ENCODE assay signal across 21 cellular contexts in genomic region chr2:134452042-134452733, GRCh38.
DNase-seq lines count a peak whose midpoint lies in the region; ATAC-seq, FAIRE-seq and TF ChIP-seq lines count a peak whose summit lies in the region.
"Had no signal": no experiment of that assay in that cellular context is flagged by ENCODE, and none has a peak within 500 bp of the region (broad histone marks: within the 10 kb centered on the region; RNA-seq: fewer than 3 reads in every experiment).

No MANE protein-coding gene starts in this region.

- peaks cover 48% of the 10 kb centered on the region for H3K36me3 Mint-ChIP-seq in endothelial cell (ENCODE audit: low read depth, unreplicated experiment)
- H3K36me3 Mint-ChIP-seq in stimulated activated naive B cell treated with anti-CD40 and anti-IgM and Interleukin-4, amounts not matched to agents 10 μg/mL and 1 μg/mL and 100 μg/mL, for 72 hours: peaks cover 10 to 40% of the 10 kb centered on the region in 2 donors

- intact Hi-C loops in OCI-LY7 (cut with micrococcal nuclease; ENCODE audit: unreplicated experiment) (no loop called here), Panc1 (cut with micrococcal nuclease; ENCODE audit: unreplicated experiment) (no loop called here)

- ATAC-seq in Panc1 (no peak), GM21723 (IDR thresholded peaks at IDR 0.05; ENCODE audit: unreplicated experiment) (no peak)
- no peak for ATAC-seq in stimulated activated naive B cell treated with anti-CD40 and anti-IgM and Interleukin-4, amounts not matched to agents 10 μg/mL and 1 μg/mL and 100 μg/mL, for 72 hours (replicated peaks)

- no peak overlapping the region for H3K4me2 ChIP-seq in OCI-LY7 (ENCODE audit: low read length)

- H2AFZ ChIP-seq in OCI-LY7 (ENCODE audit: low read length): no peak overlapping the region

- H3K4me3 ChIP-seq in OCI-LY7 (ENCODE audit: low read depth, low read length, poor library complexity, severe bottlenecking) (no peak overlapping the region), Panc1 (ENCODE audit: low read depth in 2 of 2, low read length in 2 of 2) (no peak overlapping the region)

- peak overlapping the region; percentile 54 for H3K4me3 Mint-ChIP-seq in endothelial cell (ENCODE audit: unreplicated experiment)
- no peak overlapping the region for H3K4me3 Mint-ChIP-seq in stimulated activated naive B cell treated with anti-CD40 and anti-IgM and Interleukin-4, amounts not matched to agents 10 μg/mL and 1 μg/mL and 100 μg/mL, for 72 hours
- H3K4me3 Mint-ChIP-seq: CD4-positive, alpha-beta memory T cell; H9 had no signal

- FAIRE-seq in H54 (lab: Jason Lieb, UNC): no peak

- peaks cover 13% of the 10 kb centered on the region for H3K4me1 Mint-ChIP-seq in endothelial cell (ENCODE audit: unreplicated experiment)
- H3K4me1 Mint-ChIP-seq in stimulated activated naive B cell treated with anti-CD40 and anti-IgM and Interleukin-4, amounts not matched to agents 10 μg/mL and 1 μg/mL and 100 μg/mL, for 72 hours: peaks cover 5 to 12% of the 10 kb centered on the region in 2 donors

- BruUV-seq in OCI-LY7 (replicated peaks; lab: Mats Ljungman, UMichigan) (TSS peak; percentile 24), Panc1 (replicated peaks; lab: Mats Ljungman, UMichigan) (TSS peak; percentile 50)

- DNase-seq in OCI-LY7 (ENCODE audit: low spot score) (no peak), Panc1 (ENCODE audit: low read depth, low spot score) (no peak), endothelial cell (ENCODE audit: low spot score) (no peak), H54 (ENCODE audit: insufficient read length, low spot score) (no peak), NCI-H1930 (lab: John Stamatoyannopoulos, UW) (no peak)
- DNase-seq in stimulated activated naive B cell treated with anti-CD40 and anti-IgM and Interleukin-4, amounts not matched to agents 10 μg/mL and 1 μg/mL and 100 μg/mL, for 72 hours: no peak
- DNase-seq: C1 segment of cervical spinal cord; CD4-positive, alpha-beta memory T cell; GDM1; H9; KBM-7; NCI-H1105 treated with DMSO at 0.1 percent for 48 hours; NCI-H146; NCI-H2029; NCI-H446 treated with DMSO at 0.1 percent for 48 hours; NCI-H526; NCI-H82; NK-92 treated with Interleukin-12 subunit alpha and Interleukin-12 subunit beta, amount 100 ng/mL, for 24 hours; SHP77 treated with DMSO at 0.1 percent for 48 hours had no signal

- POLR2A ChIA-PET in OCI-LY7 (lab: Charles Lee): interaction anchor here (1.1 to 1.3 kb wide), 2 partner anchors 8 to 9 kb away, joined by 3 to 5 read pairs; no protein-coding TSS in a partner anchor
- POLR2A ChIA-PET in Panc1 (lab: Charles Lee): no interaction called here

- H3K4me1 ChIP-seq in OCI-LY7 (ENCODE audit: insufficient read depth, low read length, poor library complexity, severe bottlenecking) (no peaks in the 10 kb centered on the region), Panc1 (ENCODE audit: control insufficient read depth, insufficient read depth, low read length) (no peaks in the 10 kb centered on the region)

- H3K27me3 Mint-ChIP-seq in endothelial cell (ENCODE audit: unreplicated experiment): peaks cover 26% of the 10 kb centered on the region
- H3K27me3 Mint-ChIP-seq in stimulated activated naive B cell treated with anti-CD40 and anti-IgM and Interleukin-4, amounts not matched to agents 10 μg/mL and 1 μg/mL and 100 μg/mL, for 72 hours: no peaks in the 10 kb centered on the region
- H3K27me3 Mint-ChIP-seq: CD4-positive, alpha-beta memory T cell had no signal

- H3K27ac Mint-ChIP-seq in endothelial cell (ENCODE audit: unreplicated experiment): peak overlapping the region; percentile 11
- peak overlapping the region; percentile 25 for H3K27ac Mint-ChIP-seq in stimulated activated naive B cell treated with anti-CD40 and anti-IgM and Interleukin-4, amounts not matched to agents 10 μg/mL and 1 μg/mL and 100 μg/mL, for 72 hours

- no peaks in the 10 kb centered on the region for H3K9me3 ChIP-seq in OCI-LY7 (ENCODE audit: low read length)
- H3K9me3 ChIP-seq in Panc1 (ENCODE audit: control insufficient read depth, insufficient read depth, low read depth, low read length): no peaks in the 10 kb centered on the region
- H3K9me3 ChIP-seq: Caco-2 had no signal

- H3K9me3 Mint-ChIP-seq in endothelial cell (ENCODE audit: unreplicated experiment): no peaks in the 10 kb centered on the region
- H3K9me3 Mint-ChIP-seq in stimulated activated naive B cell treated with anti-CD40 and anti-IgM and Interleukin-4, amounts not matched to agents 10 μg/mL and 1 μg/mL and 100 μg/mL, for 72 hours: no peaks in the 10 kb centered on the region
- H3K9me3 Mint-ChIP-seq: CD4-positive, alpha-beta memory T cell; H9 had no signal

- H3K36me3 ChIP-seq in OCI-LY7 (ENCODE audit: insufficient read depth, low read length) (peaks cover 9% of the 10 kb centered on the region; the same call in 1 of the 2 replicates), Panc1 (ENCODE audit: control insufficient read depth, insufficient read depth, low read length) (no peaks in the 10 kb centered on the region)

- CTCF ChIA-PET in OCI-LY7 (lab: Charles Lee; ENCODE audit: unreplicated experiment): interaction anchor here (0.6 to 1.7 kb wide), 3 partner anchors 9 to 40 kb away, joined by 3 to 7 read pairs (median 5); no protein-coding TSS in a partner anchor
- CTCF ChIA-PET in Panc1 (lab: Charles Lee): interaction anchor here (1.1 to 1.7 kb wide), 2 partner anchors 334 to 563 kb away, joined by 4 to 10 read pairs; no protein-coding TSS in a partner anchor

- in situ Hi-C loops in Panc1 (cut with HindIII; ENCODE audit: low pct_unique_long_range_greater_than_20kb, low sequenced_read_pairs): no loop called here

- no peaks in the 10 kb centered on the region for H3K9me2 ChIP-seq in OCI-LY7 (ENCODE audit: insufficient read depth, low read length)

- no peaks in the 10 kb centered on the region for H3K27me3 ChIP-seq in Panc1 (ENCODE audit: control insufficient read depth, insufficient read depth, low read length)

- H3K27ac ChIP-seq in OCI-LY7 (ENCODE audit: low read depth, low read length, poor library complexity, severe bottlenecking) (no peak overlapping the region), Panc1 (ENCODE audit: low read length) (no peak overlapping the region)

- H3K79me2 ChIP-seq in OCI-LY7 (ENCODE audit: insufficient read depth, low read depth, low read length): no peaks in the 10 kb centered on the region

- TF ChIP-seq POLR2A in H54 (IDR thresholded peaks at IDR 0.05; ENCODE audit: low read depth, low read length): no peak

- no peak for TF ChIP-seq CTCF in OCI-LY7 (conservative IDR thresholded peaks at IDR 0.05; ENCODE audit: low read length)
- no peak for TF ChIP-seq CTCF in Panc1 (IDR thresholded peaks at IDR 0.05)
- TF ChIP-seq CTCF in endothelial cell (IDR thresholded peaks at IDR 0.05; ENCODE audit: unreplicated experiment): no peak

- H4K20me1 ChIP-seq in OCI-LY7 (ENCODE audit: insufficient read depth, low read length): no peaks in the 10 kb centered on the region
